In the genomic region with DNA sequence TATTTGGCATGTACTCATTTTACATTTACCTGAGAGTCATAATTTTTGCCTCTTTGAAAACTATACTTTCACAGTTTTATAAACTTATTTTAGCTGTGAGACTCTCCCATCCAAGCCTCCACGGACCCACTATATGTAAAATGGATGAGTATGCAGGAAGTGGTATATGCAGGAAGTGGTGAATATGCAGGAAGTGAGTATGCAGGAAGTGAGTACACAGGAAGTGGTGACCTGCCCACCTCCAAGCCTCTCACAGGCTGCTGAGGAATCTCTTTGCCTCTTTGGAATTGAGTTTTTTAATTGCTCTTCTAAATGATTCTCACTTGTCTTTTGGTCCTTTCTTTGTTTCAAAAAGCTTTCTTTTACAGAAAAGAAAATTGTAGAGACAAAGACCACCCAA, we compare ENCODE assay signal across 9 cellular contexts.
DNase-seq lines count a peak whose midpoint lies in the region; ATAC-seq and TF ChIP-seq lines count a peak whose summit lies in the region.
"Had no signal": no experiment of that assay in that cellular context is flagged by ENCODE, and none has a peak within 500 bp of the region (broad histone marks: within the 10 kb centered on the region; RNA-seq: fewer than 3 reads in every experiment).

No MANE protein-coding gene starts in this region.

- DNase-seq in HK-2 (ENCODE audit: unreplicated experiment) (peak; percentile 11), mucosa of descending colon (peak in 1 of 3 donors; percentile 4), anterior cingulate cortex (lab: John Stamatoyannopoulos, UW) (no peak), right atrium auricular region (ENCODE audit: low spot score) (no peak), germinal center (ENCODE audit: low spot score) (no peak), medulla oblongata (ENCODE audit: extremely low spot score) (no peak)
- peak; percentile 16 to 27 for DNase-seq in activated CD4-positive, alpha-beta T cell treated with anti-CD3 and anti-CD28 coated beads, Interleukin-2, amount 50 U/mL, for 4 hours

- TF ChIP-seq CTCF in mucosa of descending colon (IDR thresholded peaks at IDR 0.05) = no peak
- no peak for TF ChIP-seq CTCF in right atrium auricular region (IDR thresholded peaks at IDR 0.05)

- no peak overlapping the region for H3K27ac ChIP-seq in right atrium auricular region

- H3K9me3 ChIP-seq in mucosa of descending colon (peaks cover 7% of the 10 kb centered on the region), right atrium auricular region (peaks cover 0 to 8% of the 10 kb centered on the region in 2 donors)

- H3K36me3 ChIP-seq in mucosa of descending colon (ENCODE audit: low read depth) (no peaks in the 10 kb centered on the region), right atrium auricular region (no peaks in the 10 kb centered on the region)

- ATAC-seq in GM19395 (IDR thresholded peaks at IDR 0.05; ENCODE audit: unreplicated experiment) (peak; percentile 94), mucosa of descending colon (peak; percentile 70)
- ATAC-seq: Panc1 had no signal

- H3K4me1 ChIP-seq in mucosa of descending colon (ENCODE audit: low read depth) = no peaks in the 10 kb centered on the region
- no peaks in the 10 kb centered on the region for H3K4me1 ChIP-seq in right atrium auricular region

- intact Hi-C loops in mucosa of descending colon (cut with DNase I, micrococcal nuclease) = no loop called here

- H3K4me3 ChIP-seq in mucosa of descending colon (no peak overlapping the region), right atrium auricular region (no peak overlapping the region)

- H3K27me3 ChIP-seq in right atrium auricular region = no peaks in the 10 kb centered on the region

Comparison
In these comparisons a context has a peak if more than half of its experiments do, and no peak if none do; other contexts are left out.
1. DNase-seq: peak in HK-2 (single experiment) and activated CD4-positive, alpha-beta T cell treated with anti-CD3 and anti-CD28 coated beads, Interleukin-2, amount 50 U/mL, for 4 hours (2 of 2); none in anterior cingulate cortex (0 of 58), right atrium auricular region (single experiment), germinal center (single experiment) and medulla oblongata (single experiment).